16 cellular contexts compared by ENCODE assay signal in the genomic region with DNA sequence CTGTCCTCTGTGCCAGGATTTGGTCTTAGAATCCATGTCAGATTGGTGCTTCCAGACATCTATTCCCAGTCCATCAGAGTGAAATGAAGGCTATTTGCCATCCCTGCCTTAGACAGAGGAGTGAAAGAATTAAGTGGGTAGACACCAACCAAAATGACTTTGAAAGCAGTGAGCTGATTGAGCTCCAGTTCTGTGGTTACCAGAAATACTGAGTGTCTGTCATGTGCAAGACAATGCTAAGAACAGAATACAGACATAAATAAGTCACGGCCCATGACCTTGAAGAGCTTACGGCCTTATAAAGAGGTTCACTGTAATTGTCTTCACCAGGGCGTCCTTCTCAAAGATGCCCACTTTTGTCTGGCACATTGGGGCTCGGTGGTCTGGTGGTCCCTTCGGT. TPM values are rescaled to one million over a fixed set of nuclear protein-coding genes. Genes with fewer than 3 reads are reported as not detected.
DNase-seq lines count a peak whose midpoint lies in the region; ATAC-seq and TF ChIP-seq lines count a peak whose summit lies in the region.
"Had no signal": no experiment of that assay in that cellular context is flagged by ENCODE, and none has a peak within 500 bp of the region (broad histone marks: within the 10 kb centered on the region; RNA-seq: fewer than 3 reads in every experiment).

No MANE protein-coding gene starts in this region.

- intact Hi-C loops in IMR-90 (cut with micrococcal nuclease) = no loop called here

- no peak overlapping the region for H3T11ph ChIP-seq in H9 (ENCODE audit: low read length)

- no peak overlapping the region for H3K4me3 Mint-ChIP-seq in activated naive CD8-positive, alpha-beta T cell treated with anti-CD3 and anti-CD28 coated beads for 36 hours
- H3K4me3 Mint-ChIP-seq in stimulated activated naive CD8-positive, alpha-beta T cell treated with anti-CD3 and anti-CD28 coated beads, Interleukin-15, Interleukin-2, amounts not matched to agents 100 ng/mL and 50 ng/mL, for 24 hours = no peak overlapping the region
- no peak overlapping the region for H3K4me3 Mint-ChIP-seq in H9

- no peak overlapping the region for H3K14ac ChIP-seq in IMR-90 (replicated peaks; ENCODE audit: low read depth, low read length)
- H3K14ac ChIP-seq in H9 (ENCODE audit: insufficient read depth, low read length) = no peak overlapping the region

- no peak overlapping the region for H3K27ac ChIP-seq in IMR-90 (ENCODE audit: insufficient read depth, low read length)
- H3K27ac ChIP-seq in H9 (ENCODE audit: insufficient read length, low read depth, low read length) = no peak overlapping the region
- no peak overlapping the region for H3K27ac ChIP-seq in upper lobe of left lung

- H2BK15ac ChIP-seq in IMR-90 (ENCODE audit: low read depth, low read length) = no peak overlapping the region
- no peak overlapping the region for H2BK15ac ChIP-seq in H9 (ENCODE audit: low read depth, low read length)

- H2AK9ac ChIP-seq in IMR-90 (replicated peaks; ENCODE audit: low read depth, low read length, poor library complexity) = no peak overlapping the region

- H4K20me1 ChIP-seq in IMR-90 (ENCODE audit: insufficient read depth, low read length) (no peaks in the 10 kb centered on the region; the same call in 1 of the 2 replicates), H9 (ENCODE audit: control insufficient read depth, insufficient read depth, insufficient read length) (no peaks in the 10 kb centered on the region)

- H2AFZ ChIP-seq in IMR-90 (replicated peaks; ENCODE audit: low read length, poor library complexity) (no peak overlapping the region), H9 (ENCODE audit: low read length) (no peak overlapping the region)

- H3K4me2 ChIP-seq in IMR-90 (ENCODE audit: low read depth, low read length) = no peak overlapping the region
- no peak overlapping the region for H3K4me2 ChIP-seq in H9 (ENCODE audit: insufficient read depth, insufficient read length, low read length)

- H3K9me3 ChIP-seq in IMR-90 (ENCODE audit: control insufficient read depth, insufficient read depth, low read length) = no peaks in the 10 kb centered on the region
- H3K9me3 ChIP-seq in H9 (ENCODE audit: control insufficient read depth, low read depth, low read length) = no peaks in the 10 kb centered on the region
- no peaks in the 10 kb centered on the region for H3K9me3 ChIP-seq in upper lobe of left lung

- no peaks in the 10 kb centered on the region for H3K79me2 ChIP-seq in H9 (ENCODE audit: insufficient read depth, low read length)

- H3K4me1 Mint-ChIP-seq in activated naive CD8-positive, alpha-beta T cell treated with anti-CD3 and anti-CD28 coated beads for 36 hours = peaks cover 48% of the 10 kb centered on the region
- H3K4me1 Mint-ChIP-seq in stimulated activated naive CD8-positive, alpha-beta T cell treated with anti-CD3 and anti-CD28 coated beads, Interleukin-15, Interleukin-2, amounts not matched to agents 100 ng/mL and 50 ng/mL, for 24 hours (ENCODE audit: low read depth) = peaks cover 52% of the 10 kb centered on the region
- H3K4me1 Mint-ChIP-seq in H9 = no peaks in the 10 kb centered on the region

- no peaks in the 10 kb centered on the region for H3K23me2 ChIP-seq in H9 (ENCODE audit: insufficient read length, low read depth, low read length, poor library complexity, severe bottlenecking)

- TF ChIP-seq POLR2A in IMR-90 (IDR thresholded peaks at IDR 0.05; ENCODE audit: low read depth, low read length) (no peak), upper lobe of left lung (IDR thresholded peaks at IDR 0.05) (no peak)

- H2BK20ac ChIP-seq in IMR-90 (ENCODE audit: low read depth, low read length) (no peak overlapping the region), H9 (ENCODE audit: low read depth, low read length, poor library complexity, severe bottlenecking) (no peak overlapping the region)

- CTCF ChIA-PET in IMR-90 (lab: Yijun Ruan, JAX) = interaction anchor here (1.1 kb wide), 1 partner anchor 11 kb away, joined by 4 read pairs; no protein-coding TSS in a partner anchor

- no peak overlapping the region for H3K23ac ChIP-seq in IMR-90 (ENCODE audit: low read depth, low read length)
- no peak overlapping the region for H3K23ac ChIP-seq in H9 (ENCODE audit: insufficient read length, low read depth, low read length)

- peaks cover 18% of the 10 kb centered on the region for H3K9me1 ChIP-seq in IMR-90 (ENCODE audit: insufficient read depth, low read length)

- in situ Hi-C loops in IMR-90 (cut with MboI; ENCODE audit: low sequenced_read_pairs) = no loop called here

- H3K79me1 ChIP-seq in IMR-90 (ENCODE audit: low read depth in 1 of 2, low read length in 2 of 2) (peaks cover 0 to 22% of the 10 kb centered on the region in 2 experiments; a peak in 3 of 4 replicates), H9 (ENCODE audit: insufficient read depth, low read depth, low read length, poor library complexity, severe bottlenecking) (no peaks in the 10 kb centered on the region)

- H3K56ac ChIP-seq in IMR-90 (ENCODE audit: extremely low read depth, insufficient read depth, low read length) = no peak overlapping the region
- no peak overlapping the region for H3K56ac ChIP-seq in H9 (ENCODE audit: insufficient read length, low read depth, low read length)

- H3K36me3 Mint-ChIP-seq in activated naive CD4-positive, alpha-beta T cell treated with anti-CD3 and anti-CD28 coated beads, Interleukin-2, amount 50 U/mL, for 72 hours = peaks cover 13 to 18% of the 10 kb centered on the region in 2 donors
- H3K36me3 Mint-ChIP-seq in activated naive CD8-positive, alpha-beta T cell treated with anti-CD3 and anti-CD28 coated beads for 36 hours = peaks cover 33% of the 10 kb centered on the region
- peaks cover 35% of the 10 kb centered on the region for H3K36me3 Mint-ChIP-seq in stimulated activated naive CD8-positive, alpha-beta T cell treated with anti-CD3 and anti-CD28 coated beads, Interleukin-15, Interleukin-2, amounts not matched to agents 100 ng/mL and 50 ng/mL, for 24 hours (ENCODE audit: low read depth)
- peaks cover 7 to 27% (median 27%) of the 10 kb centered on the region in 3 experiments; a peak in 6 of 7 replicates for H3K36me3 Mint-ChIP-seq in H9 (ENCODE audit: insufficient read depth in 1 of 3, low read depth in 3 of 3)

- H3K9ac ChIP-seq in IMR-90 (ENCODE audit: low read depth, low read length) (no peak overlapping the region), H9 (ENCODE audit: extremely low read depth, insufficient read length, low read length) (no peak overlapping the region)

- H3K4me3 ChIP-seq in IMR-90 (ENCODE audit: insufficient read depth, low read depth, low read length) (no peak overlapping the region), upper lobe of left lung (no peak overlapping the region)

- H2AK5ac ChIP-seq in IMR-90 (ENCODE audit: low read depth, low read length) (no peak overlapping the region), H9 (ENCODE audit: insufficient read length, low read length) (no peak overlapping the region)

- no peaks in the 10 kb centered on the region for H3K9me3 Mint-ChIP-seq in activated naive CD4-positive, alpha-beta T cell treated with anti-CD3 and anti-CD28 coated beads, Interleukin-2, amount 50 U/mL, for 72 hours
- no peaks in the 10 kb centered on the region for H3K9me3 Mint-ChIP-seq in activated naive CD8-positive, alpha-beta T cell treated with anti-CD3 and anti-CD28 coated beads for 36 hours
- no peaks in the 10 kb centered on the region for H3K9me3 Mint-ChIP-seq in stimulated activated naive CD8-positive, alpha-beta T cell treated with anti-CD3 and anti-CD28 coated beads, Interleukin-15, Interleukin-2, amounts not matched to agents 100 ng/mL and 50 ng/mL, for 24 hours
- H3K9me3 Mint-ChIP-seq in H9 = no peaks in the 10 kb centered on the region

- ATAC-seq in activated naive CD4-positive, alpha-beta T cell treated with anti-CD3 and anti-CD28 coated beads, Interleukin-2, amount 50 U/mL, for 72 hours = peak; percentile 15 to 52
- ATAC-seq in IMR-90 (ENCODE audit: low read depth) = no peak
- ATAC-seq in upper lobe of left lung (ENCODE audit: low FRiP score in 2 of 2) = no peak
- ATAC-seq: HepG2 had no signal

- H3K36me3 ChIP-seq in IMR-90 (ENCODE audit: control insufficient read depth, insufficient read depth, low read length) = peaks cover 11% of the 10 kb centered on the region
- peaks cover 0 to 31% (median 20%) of the 10 kb centered on the region in 4 donors for H3K36me3 ChIP-seq in upper lobe of left lung

- H2BK120ac ChIP-seq in IMR-90 (ENCODE audit: low read depth, low read length) (no peak overlapping the region), H9 (ENCODE audit: low read depth, low read length, poor library complexity, severe bottlenecking) (no peak overlapping the region)

- no peak overlapping the region for H2BK5ac ChIP-seq in IMR-90 (ENCODE audit: low read depth, low read length, poor library complexity, severe bottlenecking)
- H2BK5ac ChIP-seq in H9 (ENCODE audit: insufficient read length, low read length) = no peak overlapping the region

- H4K91ac ChIP-seq in IMR-90 (ENCODE audit: insufficient read depth, low read depth, low read length) (no peak overlapping the region), H9 (ENCODE audit: insufficient read length, low read depth, low read length) (no peak overlapping the region)

- H4K5ac ChIP-seq in IMR-90 (ENCODE audit: low read depth, low read length) (no peak overlapping the region), H9 (ENCODE audit: insufficient read length, low read depth, low read length) (no peak overlapping the region)

- dilution Hi-C loops in IMR-90 (cut with HindIII; ENCODE audit: low sequenced_read_pairs, unreplicated experiment) = no loop called here

- TSS peak; percentile 12 for BruUV-seq in IMR-90 (replicated peaks; lab: Mats Ljungman, UMichigan)

- H4K8ac ChIP-seq in IMR-90 (ENCODE audit: low read depth in 2 of 2, low read length in 2 of 2) = no peak overlapping the region
- H4K8ac ChIP-seq in H9 (replicated peaks; ENCODE audit: insufficient read length, low read depth, low read length) = no peak overlapping the region

- no peak for TF ChIP-seq RAD21 in IMR-90 (IDR thresholded peaks at IDR 0.05; ENCODE audit: low read length)

- H3K18ac ChIP-seq in IMR-90 (ENCODE audit: low read depth, low read length) (no peak overlapping the region), H9 (ENCODE audit: insufficient read length, low read depth, low read length) (no peak overlapping the region)

- DNase-seq in activated naive CD4-positive, alpha-beta T cell treated with anti-CD3 and anti-CD28 coated beads, Interleukin-2, amount 50 U/mL, for 72 hours (ENCODE audit: low spot score in 2 of 2) = no peak
- DNase-seq in activated naive CD4-positive, alpha-beta T cell treated with Interleukin-2 at 50 U/mL for 16 hours = no peak
- DNase-seq in IMR-90 = no peak
- DNase-seq in activated naive CD8-positive, alpha-beta T cell treated with anti-CD3 and anti-CD28 coated beads for 36 hours = no peak
- no peak for DNase-seq in H9
- no peak for DNase-seq in upper lobe of left lung
- DNase-seq: H7, NCI-H1105 treated with DMSO at 0.1 percent for 48 hours, NCI-H187 treated with DMSO at 0.1 percent for 48 hours, NCI-H82 had no signal

- peaks cover 6% of the 10 kb centered on the region for H3K27me3 Mint-ChIP-seq in activated naive CD8-positive, alpha-beta T cell treated with anti-CD3 and anti-CD28 coated beads for 36 hours
- H3K27me3 Mint-ChIP-seq in stimulated activated naive CD8-positive, alpha-beta T cell treated with anti-CD3 and anti-CD28 coated beads, Interleukin-15, Interleukin-2, amounts not matched to agents 100 ng/mL and 50 ng/mL, for 24 hours = no peaks in the 10 kb centered on the region
- H3K27me3 Mint-ChIP-seq in H9 (ENCODE audit: low read depth) = no peaks in the 10 kb centered on the region

- H3K4me1 ChIP-seq in IMR-90 (ENCODE audit: control insufficient read depth, insufficient read depth, low read length) (no peaks in the 10 kb centered on the region; the same call in 1 of the 2 replicates), H9 (ENCODE audit: insufficient read depth, low read length) (no peaks in the 10 kb centered on the region), upper lobe of left lung (no peaks in the 10 kb centered on the region)

- H3K27ac Mint-ChIP-seq in activated naive CD4-positive, alpha-beta T cell treated with anti-CD3 and anti-CD28 coated beads, Interleukin-2, amount 50 U/mL, for 72 hours = peak overlapping the region; percentile 72 to 99
- H3K27ac Mint-ChIP-seq in activated naive CD8-positive, alpha-beta T cell treated with anti-CD3 and anti-CD28 coated beads for 36 hours = peak overlapping the region; percentile 90
- H3K27ac Mint-ChIP-seq in stimulated activated naive CD8-positive, alpha-beta T cell treated with anti-CD3 and anti-CD28 coated beads, Interleukin-15, Interleukin-2, amounts not matched to agents 100 ng/mL and 50 ng/mL, for 24 hours = peak overlapping the region; percentile 88
- H3K27ac Mint-ChIP-seq in H9 = no peak overlapping the region; a peak in 1 of 7 replicates

- H3K4ac ChIP-seq in IMR-90 (ENCODE audit: low read depth, low read length) = no peak overlapping the region
- H3K4ac ChIP-seq in H9 (ENCODE audit: low read depth, low read length) = no peak overlapping the region

- H3K27me3 ChIP-seq in IMR-90 (ENCODE audit: control insufficient read depth, insufficient read depth, low read length) (no peaks in the 10 kb centered on the region), H9 (ENCODE audit: insufficient read depth, low read length) (no peaks in the 10 kb centered on the region), upper lobe of left lung (no peaks in the 10 kb centered on the region)

- no peak overlapping the region for H2BK12ac ChIP-seq in H9 (ENCODE audit: insufficient read length, low read depth, low read length)

- TF ChIP-seq EP300 in upper lobe of left lung (IDR thresholded peaks at IDR 0.05) = no peak

- WGBS in IMR-90 (ENCODE audit: extremely low coverage in 2 of 2, insufficient read length in 1 of 2), 2 experiments = 100% methylated on average over 3 of the region's 5 CpGs; no CpG with 5 or more reads in 1 of the 2 experiments
- no CpG with 5 or more reads among the region's 5 CpGs for WGBS in H9 (ENCODE audit: extremely low coverage, insufficient read length, low lambda C conversion rate)
- 93 to 95% methylated on average over 5 of the region's 5 CpGs for WGBS in upper lobe of left lung, 2 donors

- POLR2A ChIA-PET in IMR-90 (lab: Charles Lee; ENCODE audit: unreplicated experiment) = no interaction called here

- TF ChIP-seq CTCF in IMR-90 (conservative IDR thresholded peaks at IDR 0.05; ENCODE audit: low read depth, low read length) (no peak), H9 (conservative IDR thresholded peaks at IDR 0.05) (no peak), upper lobe of left lung (IDR thresholded peaks at IDR 0.05) (no peak)

RNA-seq across cellular contexts. Expression of gene MANSC4, which starts 21.6 kb away (rescaled TPM):
- not detected for total RNA-seq in activated naive CD4-positive, alpha-beta T cell treated with anti-CD3 and anti-CD28 coated beads, Interleukin-2, amount 50 U/mL, for 72 hours
- total RNA-seq in IMR-90 (2012; rRNA removed) (not detected in 2 replicates), H9 (2021) (not detected in 2 replicates), upper lobe of left lung (not detected)
- polyA plus RNA-seq in IMR-90 (2012; rRNA removed) = not detected in 2 replicates
- not detected in 2 replicates for polyA plus RNA-seq in IMR-90 (2012; cell fraction: cytosol; rRNA removed)
- polyA plus RNA-seq in IMR-90 (2012; cell fraction: nucleus; rRNA removed; ENCODE audit: low replicate concordance) = 0.08 TPM in 1 of 2 replicates, not detected in the other
- not detected for total RNA-seq in activated naive CD8-positive, alpha-beta T cell treated with anti-CD3 and anti-CD28 coated beads for 36 hours
- total RNA-seq: H7, HepG2, NCI-H460, RPMI7951 had no signal
- polyA plus RNA-seq: AG04450, BJ, HepG2 had no signal

RNA-seq across cellular contexts. Expression of gene KLHL42, which starts 21.6 kb away (rescaled TPM):
- 10 to 100 TPM in 1 of 2 donors, 1 to 10 TPM in 1; 7.1 to 14.3 TPM for total RNA-seq in activated naive CD4-positive, alpha-beta T cell treated with anti-CD3 and anti-CD28 coated beads, Interleukin-2, amount 50 U/mL, for 72 hours
- total RNA-seq in IMR-90 (2012; rRNA removed) (28.3 and 33.1 TPM in 2 replicates), H9 (2021) (35.8 and 37.0 TPM in 2 replicates), upper lobe of left lung (10 to 100 TPM; 18.5 to 46.1 (median 22.6) TPM)
- 16.0 and 16.7 TPM in 2 replicates for polyA plus RNA-seq in IMR-90 (2012; rRNA removed)
- polyA plus RNA-seq in IMR-90 (2012; cell fraction: cytosol; rRNA removed) = 5.9 and 12.5 TPM in 2 replicates
- 40.8 and 46.2 TPM in 2 replicates for polyA plus RNA-seq in IMR-90 (2012; cell fraction: nucleus; rRNA removed; ENCODE audit: low replicate concordance)
- total RNA-seq in activated naive CD8-positive, alpha-beta T cell treated with anti-CD3 and anti-CD28 coated beads for 36 hours = 10 to 100 TPM; 16.3 to 16.4 TPM

Comparison
In these comparisons a context has a peak if more than half of its experiments do, and no peak if none do; other contexts are left out.
1. ATAC-seq: peak in activated naive CD4-positive, alpha-beta T cell treated with anti-CD3 and anti-CD28 coated beads, Interleukin-2, amount 50 U/mL, for 72 hours (2 of 2); none in IMR-90 (single experiment) and upper lobe of left lung (0 of 2).
2. H3K27ac Mint-ChIP-seq: peak in activated naive CD4-positive, alpha-beta T cell treated with anti-CD3 and anti-CD28 coated beads, Interleukin-2, amount 50 U/mL, for 72 hours (2 of 2), activated naive CD8-positive, alpha-beta T cell treated with anti-CD3 and anti-CD28 coated beads for 36 hours (single experiment) and stimulated activated naive CD8-positive, alpha-beta T cell treated with anti-CD3 and anti-CD28 coated beads, Interleukin-15, Interleukin-2, amounts not matched to agents 100 ng/mL and 50 ng/mL, for 24 hours (single experiment); none in H9 (0 of 3).